In genomic region chr3:45795509-45795881, GRCh38 we compare ENCODE assay signal across 10 cellular contexts. TPM values are rescaled to one million over a fixed set of nuclear protein-coding genes. Genes with fewer than 3 reads are reported as not detected.
DNase-seq lines count a peak whose midpoint lies in the region; ATAC-seq and TF ChIP-seq lines count a peak whose summit lies in the region.
"Had no signal": no experiment of that assay in that cellular context is flagged by ENCODE, and none has a peak within 500 bp of the region (broad histone marks: within the 10 kb centered on the region; RNA-seq: fewer than 3 reads in every experiment).

No MANE protein-coding gene starts in this region.

- no peak for TF ChIP-seq EP300 in neural cell (conservative IDR thresholded peaks at IDR 0.05; ENCODE audit: poor library complexity, severe bottlenecking)

- no peak overlapping the region for H3K9ac ChIP-seq in neural cell (ENCODE audit: low read length)

- no peak for TF ChIP-seq POLR2A in Peyer's patch (IDR thresholded peaks at IDR 0.05)

- H3K4me3 Mint-ChIP-seq in CD4-positive, alpha-beta memory T cell, result peak overlapping the region; percentile 61 to 84 (median 80)

- peaks cover 4 to 8% (median 7%) of the 10 kb centered on the region in 4 donors for H3K4me1 Mint-ChIP-seq in CD4-positive, alpha-beta memory T cell

- H3K9me2 ChIP-seq in neural cell (ENCODE audit: insufficient read depth, low read length), result no peaks in the 10 kb centered on the region

- POLR2A ChIA-PET in CD4-positive, alpha-beta memory T cell (lab: Charles Lee; ENCODE audit: partially characterized antibody), result interaction anchor here (0.7 kb wide), 1 partner anchor 10 kb away, joined by 3 read pairs; no protein-coding TSS in a partner anchor

- H3K27me3 Mint-ChIP-seq in CD4-positive, alpha-beta memory T cell, result peaks cover 41 to 42% of the 10 kb centered on the region in 2 donors

- peak in 1 of 6 experiments; percentile 9 for TF ChIP-seq CTCF in Peyer's patch (IDR thresholded peaks at IDR 0.05)
- no peak for TF ChIP-seq CTCF in epithelial cell of proximal tubule (conservative IDR thresholded peaks at IDR 0.05; ENCODE audit: low read depth, low read length)
- TF ChIP-seq CTCF in neural cell (IDR thresholded peaks at IDR 0.05; ENCODE audit: poor library complexity, severe bottlenecking), result no peak
- no peak for TF ChIP-seq CTCF in tibial artery (IDR thresholded peaks at IDR 0.05)

- no peaks in the 10 kb centered on the region for H4K20me1 ChIP-seq in neural cell (ENCODE audit: insufficient read depth)

- H3K9me3 ChIP-seq in CD4-positive, alpha-beta memory T cell (ENCODE audit: control insufficient read depth in 1 of 2, low read length in 2 of 2), result no peaks in the 10 kb centered on the region
- H3K9me3 ChIP-seq in Peyer's patch, result no peaks in the 10 kb centered on the region
- no peaks in the 10 kb centered on the region for H3K9me3 ChIP-seq in neural cell (ENCODE audit: low read length)
- H3K9me3 ChIP-seq in tibial artery, result no peaks in the 10 kb centered on the region
- H3K9me3 ChIP-seq: transverse colon had no signal

- no peak overlapping the region for H3K4me3 ChIP-seq in CD4-positive, alpha-beta memory T cell (ENCODE audit: low read length in 2 of 2)
- H3K4me3 ChIP-seq in Peyer's patch (peak overlapping the region; percentile 46 to 90 (median 58)), epithelial cell of proximal tubule (ENCODE audit: low read depth, low read length) (peak overlapping the region; percentile 73), neural cell (ENCODE audit: low read length) (peak overlapping the region; percentile 63), tibial artery (no peak overlapping the region)

- no peaks in the 10 kb centered on the region for H3K36me3 Mint-ChIP-seq in CD4-positive, alpha-beta memory T cell

- H3F3A ChIP-seq in neural cell (ENCODE audit: insufficient read depth, low read length, poor library complexity, severe bottlenecking), result no peaks in the 10 kb centered on the region

- H3K27me3 ChIP-seq in CD4-positive, alpha-beta memory T cell (ENCODE audit: insufficient read depth, low read length), result peaks cover 23% of the 10 kb centered on the region
- H3K27me3 ChIP-seq in Peyer's patch, result no peaks in the 10 kb centered on the region
- H3K27me3 ChIP-seq in neural cell (ENCODE audit: insufficient read depth, low read depth, low read length), result peaks cover 50% of the 10 kb centered on the region
- peaks cover 0 to 64% of the 10 kb centered on the region in 2 donors for H3K27me3 ChIP-seq in tibial artery

- DNase-seq in CD4-positive, alpha-beta memory T cell, result peak in 2 of 5 donors; percentile 8 to 21
- DNase-seq in Peyer's patch (peak in 1 of 3 donors; percentile 49), epithelial cell of proximal tubule (ENCODE audit: low read depth) (no peak), superior temporal gyrus (ENCODE audit: extremely low spot score) (no peak), mesenteric fat pad (ENCODE audit: low spot score) (no peak), tibial artery (no peak)
- DNase-seq: NCI-H2107, transverse colon had no signal

- intact Hi-C loops in CD4-positive, alpha-beta memory T cell (cut with micrococcal nuclease), result loop anchor here (5.0 kb wide), 1 partner anchor 122 kb away; no protein-coding TSS in a partner anchor
- intact Hi-C loops in tibial artery (cut with DNase I; ENCODE audit: low total_unique reads), result no loop called here

- no peak overlapping the region for H3K4me2 ChIP-seq in neural cell (ENCODE audit: low read length)

- H3K27ac Mint-ChIP-seq in CD4-positive, alpha-beta memory T cell, result peak overlapping the region in 1 of 7 donors; percentile 65

- ATAC-seq in GM19452 (IDR thresholded peaks at IDR 0.05; ENCODE audit: unreplicated experiment), result no peak

- peaks cover 8% of the 10 kb centered on the region for H3K4me1 ChIP-seq in CD4-positive, alpha-beta memory T cell (ENCODE audit: insufficient read depth, low read length)
- peaks cover 0 to 17% (median 5%) of the 10 kb centered on the region in 4 donors for H3K4me1 ChIP-seq in Peyer's patch
- H3K4me1 ChIP-seq in tibial artery, result peaks cover 0 to 12% (median 11%) of the 10 kb centered on the region in 4 donors

- H3K27ac ChIP-seq in CD4-positive, alpha-beta memory T cell (ENCODE audit: low read depth, low read length), result no peak overlapping the region
- H3K27ac ChIP-seq in Peyer's patch (peak overlapping the region in 1 of 4 donors; percentile 91), neural cell (ENCODE audit: low read length) (no peak overlapping the region), tibial artery (no peak overlapping the region)
- H3K27ac ChIP-seq: transverse colon had no signal

- no peak for TF ChIP-seq RAD21 in neural cell (conservative IDR thresholded peaks at IDR 0.05)

- H3K9me3 Mint-ChIP-seq in CD4-positive, alpha-beta memory T cell, result peaks cover 0 to 5% (median 3%) of the 10 kb centered on the region in 8 donors

- CTCF ChIA-PET in CD4-positive, alpha-beta memory T cell (lab: Charles Lee; ENCODE audit: partially characterized antibody), result no interaction called here

- no peaks in the 10 kb centered on the region for H3K36me3 ChIP-seq in CD4-positive, alpha-beta memory T cell (ENCODE audit: insufficient read depth, low read length)
- H3K36me3 ChIP-seq in Peyer's patch, result no peaks in the 10 kb centered on the region
- no peaks in the 10 kb centered on the region for H3K36me3 ChIP-seq in neural cell (ENCODE audit: insufficient read depth, low read length)
- H3K36me3 ChIP-seq in tibial artery, result no peaks in the 10 kb centered on the region
- H3K36me3 ChIP-seq: transverse colon had no signal

- no peaks in the 10 kb centered on the region for H3K79me2 ChIP-seq in neural cell (replicated peaks; ENCODE audit: insufficient read depth, low read length)

- no peak overlapping the region for H2AFZ ChIP-seq in neural cell (ENCODE audit: low read depth, low read length)

TF ChIP-seq in neural cell, 6 proteins besides CTCF, POLR2A, EP300 and RAD21:
- TF ChIP-seq REST (IDR thresholded peaks at IDR 0.05; ENCODE audit: borderline replicate concordance) (no peak), TAF1 (IDR thresholded peaks at IDR 0.05; ENCODE audit: low read depth) (no peak), EZH2 (IDR thresholded peaks at IDR 0.05; ENCODE audit: borderline replicate concordance, insufficient read depth, low read length, poor library complexity, severe bottlenecking) (no peak), SMC3 (conservative IDR thresholded peaks at IDR 0.05; ENCODE audit: poor library complexity) (no peak), POLR2AphosphoS5 (IDR thresholded peaks at IDR 0.05) (no peak), MXI1 (conservative IDR thresholded peaks at IDR 0.05; ENCODE audit: poor library complexity, severe bottlenecking) (no peak)

RNA-seq across cellular contexts. Expression of gene SLC6A20, which starts 0.8 kb away (rescaled TPM):
- not detected for total RNA-seq in CD4-positive, alpha-beta memory T cell
- under 1 TPM in 1 of 2 donors, not detected in 1; 0.41 TPM for polyA plus RNA-seq in CD4-positive, alpha-beta memory T cell
- 100 to 1,000 TPM in 1 of 4 donors, 10 to 100 TPM in 2, not detected in 1; 62.9 to 106 (median 88.3) TPM for total RNA-seq in Peyer's patch
- 0.51 and 2.8 TPM in 2 replicates for total RNA-seq in epithelial cell of proximal tubule
- not detected in 2 replicates for polyA plus RNA-seq in neural cell
- polyA minus RNA-seq in neural cell, result not detected in 2 replicates
- 0.16 TPM for total RNA-seq in mesenteric fat pad

RNA-seq across cellular contexts. Expression of gene LZTFL1, which starts 46.4 kb away (rescaled TPM):
- total RNA-seq in CD4-positive, alpha-beta memory T cell, result 10 to 100 TPM in 1 of 2 experiments, 1 to 10 TPM in 1; 7.1 to 10.0 TPM
- 10 to 100 TPM in 1 of 2 donors, 1 to 10 TPM in 1; 6.9 to 11.7 TPM for polyA plus RNA-seq in CD4-positive, alpha-beta memory T cell
- total RNA-seq in Peyer's patch (10 to 100 TPM in 2 of 4 donors, 1 to 10 TPM in 2; 4.9 to 30.5 (median 9.9) TPM), epithelial cell of proximal tubule (8.2 and 8.6 TPM in 2 replicates), mesenteric fat pad (10.2 TPM)
- polyA plus RNA-seq in neural cell, result 26.8 and 27.6 TPM in 2 replicates
- polyA minus RNA-seq in neural cell, result 27.3 and 44.0 TPM in 2 replicates

Comparison
In these comparisons a context has a peak if more than half of its experiments do, and no peak if none do; other contexts are left out.
1. H3K4me3 ChIP-seq: peak in Peyer's patch (4 of 4), epithelial cell of proximal tubule (single experiment) and neural cell (single experiment); none in CD4-positive, alpha-beta memory T cell (0 of 2) and tibial artery (0 of 2).